ENCODE assay signal across 8 cellular contexts in the genomic region with DNA sequence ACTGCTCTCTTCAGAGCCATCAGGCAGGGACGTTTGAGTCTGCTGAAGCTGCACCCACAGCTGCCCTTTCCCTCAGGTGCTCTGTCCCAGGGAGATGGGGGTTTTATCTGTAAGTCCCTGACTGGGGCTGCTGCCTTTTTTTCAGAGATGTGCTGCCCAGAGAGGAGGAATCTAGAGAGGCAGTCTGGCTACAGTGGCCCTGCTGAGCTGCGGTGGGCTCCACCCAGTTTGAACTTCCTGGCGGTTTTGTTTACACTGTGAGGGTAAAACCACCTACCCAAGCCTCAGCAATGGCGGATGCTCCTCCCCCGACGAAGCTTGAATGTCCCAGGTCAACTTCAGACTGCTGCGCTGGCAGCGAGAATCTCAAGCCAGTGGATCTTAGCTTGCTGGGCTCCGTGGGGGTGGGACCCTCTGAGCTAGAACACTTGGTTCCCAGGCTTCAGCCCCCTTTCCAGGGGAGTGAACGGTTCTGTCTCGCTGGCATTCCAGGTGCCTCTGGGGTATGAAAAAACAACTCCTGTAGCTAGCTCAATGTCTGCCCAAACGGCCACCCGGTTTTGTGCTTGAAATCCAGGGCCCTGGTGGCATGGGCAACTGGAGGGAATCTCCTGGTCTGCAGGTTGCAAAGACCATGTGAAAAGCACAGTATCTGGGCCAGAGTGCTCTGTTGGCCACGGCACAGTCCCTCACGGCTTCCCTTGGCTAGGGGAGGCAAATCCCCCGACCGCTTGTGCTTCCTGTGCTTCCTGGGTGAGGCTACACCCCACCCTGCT. TPM values are rescaled to one million over a fixed set of nuclear protein-coding genes. Genes with fewer than 3 reads are reported as not detected.
DNase-seq lines count a peak whose midpoint lies in the region; ATAC-seq and TF ChIP-seq lines count a peak whose summit lies in the region.

No MANE protein-coding gene starts in this region.

- H3K4me1 ChIP-seq in SJCRH30, result no peaks in the 10 kb centered on the region

- H3K9me3 ChIP-seq in SJCRH30 (replicated peaks), result no peaks in the 10 kb centered on the region

- peaks cover 25% of the 10 kb centered on the region for H3K9me3 Mint-ChIP-seq in activated CD4-positive, alpha-beta T cell treated with anti-CD3 and anti-CD28 coated beads, Interleukin-2, amount 10 ng/mL, durations not matched to agents 24 days and 14 days
- peaks cover 7 to 14% of the 10 kb centered on the region in 2 donors for H3K9me3 Mint-ChIP-seq in effector memory CD8-positive, alpha-beta T cell

- peaks cover 25% of the 10 kb centered on the region for H3K4me1 Mint-ChIP-seq in activated CD4-positive, alpha-beta T cell treated with anti-CD3 and anti-CD28 coated beads, Interleukin-2, amount 10 ng/mL, durations not matched to agents 24 days and 14 days
- H3K4me1 Mint-ChIP-seq in effector memory CD8-positive, alpha-beta T cell (ENCODE audit: low read depth in 2 of 2), result peaks cover 29 to 35% of the 10 kb centered on the region in 2 donors

- peaks cover 28% of the 10 kb centered on the region for H3K36me3 Mint-ChIP-seq in activated CD4-positive, alpha-beta T cell treated with anti-CD3 and anti-CD28 coated beads, Interleukin-2, amount 10 ng/mL, durations not matched to agents 24 days and 14 days (ENCODE audit: low read depth)
- H3K36me3 Mint-ChIP-seq in effector memory CD8-positive, alpha-beta T cell (ENCODE audit: insufficient read depth), result peaks cover 17% of the 10 kb centered on the region

- H3K27me3 Mint-ChIP-seq in activated CD4-positive, alpha-beta T cell treated with anti-CD3 and anti-CD28 coated beads, Interleukin-2, amount 10 ng/mL, durations not matched to agents 24 days and 14 days, result no peaks in the 10 kb centered on the region
- no peaks in the 10 kb centered on the region for H3K27me3 Mint-ChIP-seq in effector memory CD8-positive, alpha-beta T cell

- no peaks in the 10 kb centered on the region for H3K36me3 ChIP-seq in SJCRH30

- H3K27ac Mint-ChIP-seq in activated CD4-positive, alpha-beta T cell treated with anti-CD3 and anti-CD28 coated beads, Interleukin-2, amount 10 ng/mL, durations not matched to agents 24 days and 14 days, result peak overlapping the region; percentile 93
- H3K27ac Mint-ChIP-seq in effector memory CD8-positive, alpha-beta T cell, result peak overlapping the region; percentile 79 to 92

- H3K4me3 ChIP-seq in NB4 (ENCODE audit: low read depth, low read length) (peak overlapping the region; percentile 46), SJCRH30 (no peak overlapping the region)

- TF ChIP-seq CTCF in NB4 (IDR thresholded peaks at IDR 0.05; ENCODE audit: low read depth, low read length), result no peak

- TF ChIP-seq POLR2A in NB4 (IDR thresholded peaks at IDR 0.05; ENCODE audit: extremely low read depth, insufficient read length), result no peak

- DNase-seq in NB4 (ENCODE audit: low read depth) (peak; percentile 81), putamen (ENCODE audit: low spot score) (no peak), occipital lobe (lab: John Stamatoyannopoulos, UW) (no peak), SJCRH30 (no peak), NCI-H2029 treated with DMSO at 0.1 percent for 48 hours (lab: John Stamatoyannopoulos, UW) (no peak)
- DNase-seq in activated CD4-positive, alpha-beta T cell treated with anti-CD3 and anti-CD28 coated beads, Interleukin-2, amount 10 ng/mL, durations not matched to agents 24 days and 14 days, result peak; percentile 94
- peak; percentile 75 to 79 (median 77) for DNase-seq in effector memory CD8-positive, alpha-beta T cell
- peak; percentile 47 to 60 for DNase-seq in stimulated activated CD8-positive, alpha-beta memory T cell treated with anti-CD3 and anti-CD28 coated beads, Interleukin-4, amount 100 ng/mL, for 4 hours (ENCODE audit: low read depth in 2 of 2, low spot score in 1 of 2)

- peak; percentile 96 for ATAC-seq in effector memory CD8-positive, alpha-beta T cell (replicated peaks)

- H3K27ac ChIP-seq in SJCRH30, result no peak overlapping the region

- intact Hi-C loops in activated CD4-positive, alpha-beta T cell treated with anti-CD3 and anti-CD28 coated beads, Interleukin-2, amount 10 ng/mL, durations not matched to agents 24 days and 14 days (cut with micrococcal nuclease), result loop anchor here (1.0 kb wide), 2 partner anchors 22 to 27 kb away; no protein-coding TSS in a partner anchor

- H3K4me3 Mint-ChIP-seq in activated CD4-positive, alpha-beta T cell treated with anti-CD3 and anti-CD28 coated beads, Interleukin-2, amount 10 ng/mL, durations not matched to agents 24 days and 14 days, result peak overlapping the region; percentile 63
- peak overlapping the region; percentile 72 to 75 for H3K4me3 Mint-ChIP-seq in effector memory CD8-positive, alpha-beta T cell

- H3K27me3 ChIP-seq in SJCRH30, result no peaks in the 10 kb centered on the region

RNA-seq across cellular contexts. Expression of gene ST6GAL1, which starts 21.1 kb away (rescaled TPM):
- 128 and 132 TPM in 2 replicates for total RNA-seq in activated CD4-positive, alpha-beta T cell treated with anti-CD3 and anti-CD28 coated beads, Interleukin-2, amount 10 ng/mL, durations not matched to agents 24 days and 14 days
- 39.6 TPM for total RNA-seq in occipital lobe
- 2.3 TPM in 2 replicates for total RNA-seq in SJCRH30 (2014; rRNA removed; shearing (Covaris generic))

Comparison
In these comparisons a context has a peak if more than half of its experiments do, and no peak if none do; other contexts are left out.
1. DNase-seq: peak in NB4 (single experiment), activated CD4-positive, alpha-beta T cell treated with anti-CD3 and anti-CD28 coated beads, Interleukin-2, amount 10 ng/mL, durations not matched to agents 24 days and 14 days (single experiment), effector memory CD8-positive, alpha-beta T cell (3 of 3) and stimulated activated CD8-positive, alpha-beta memory T cell treated with anti-CD3 and anti-CD28 coated beads, Interleukin-4, amount 100 ng/mL, for 4 hours (2 of 2); none in putamen (single experiment), occipital lobe (single experiment), SJCRH30 (0 of 2) and NCI-H2029 treated with DMSO at 0.1 percent for 48 hours (single experiment).
2. RNA of gene ST6GAL1, which starts 21.1 kb away (total RNA-seq): 128 to 132 TPM in activated CD4-positive, alpha-beta T cell treated with anti-CD3 and anti-CD28 coated beads, Interleukin-2, amount 10 ng/mL, durations not matched to agents 24 days and 14 days and 39.6 TPM in occipital lobe (single experiment); 2.3 TPM in SJCRH30; every median in the first group is over 10 times any median in the second.